11 cellular contexts compared by ENCODE assay signal in genomic region chr22:38413085-38414008, GRCh38. TPM values are rescaled to one million over a fixed set of nuclear protein-coding genes. Genes with fewer than 3 reads are reported as not detected.
DNase-seq lines count a peak whose midpoint lies in the region; ATAC-seq and TF ChIP-seq lines count a peak whose summit lies in the region.
"Had no signal": no experiment of that assay in that cellular context is flagged by ENCODE, and none has a peak within 500 bp of the region (broad histone marks: within the 10 kb centered on the region; RNA-seq: fewer than 3 reads in every experiment).

No MANE protein-coding gene starts in this region.

- ATAC-seq in CD8-positive, alpha-beta T cell, result peak; percentile 11
- ATAC-seq in GM21576 (IDR thresholded peaks at IDR 0.05; ENCODE audit: unreplicated experiment) (no peak), GM19397 (IDR thresholded peaks at IDR 0.05; ENCODE audit: unreplicated experiment) (no peak)

- TF ChIP-seq CTCF in CD8-positive, alpha-beta T cell (IDR thresholded peaks at IDR 0.05), result no peak
- TF ChIP-seq CTCF in esophagus squamous epithelium (IDR thresholded peaks at IDR 0.05) (no peak), ovary (IDR thresholded peaks at IDR 0.05) (no peak)

- TF ChIP-seq POLR2A in esophagus squamous epithelium (IDR thresholded peaks at IDR 0.05) (no peak), ovary (IDR thresholded peaks at IDR 0.05) (no peak)

- H3K4me1 Mint-ChIP-seq in CD8-positive, alpha-beta T cell (ENCODE audit: low read depth), result no peaks in the 10 kb centered on the region

- peak in 2 of 7 experiments; percentile 9 to 45 for DNase-seq in CD8-positive, alpha-beta T cell
- DNase-seq in NCI-H345 (lab: John Stamatoyannopoulos, UW) (peak; percentile 75), esophagus squamous epithelium (lab: John Stamatoyannopoulos, UW) (no peak), ovary (peak in 2 of 5 donors; percentile 49 to 55), midbrain (lab: John Stamatoyannopoulos, UW) (no peak), NCI-H2029 (lab: John Stamatoyannopoulos, UW) (no peak)
- DNase-seq: NCI-H187 treated with DMSO at 0.1 percent for 48 hours had no signal

- H3K27me3 ChIP-seq in CD8-positive, alpha-beta T cell (ENCODE audit: insufficient read depth, low read length), result no peaks in the 10 kb centered on the region
- H3K27me3 ChIP-seq in esophagus squamous epithelium, result peaks cover 0 to 8% (median 0%) of the 10 kb centered on the region in 4 donors
- H3K27me3 ChIP-seq in ovary, result no peaks in the 10 kb centered on the region

- peaks cover 8% of the 10 kb centered on the region for H3K4me1 ChIP-seq in CD8-positive, alpha-beta T cell (ENCODE audit: insufficient read depth, low read length)
- H3K4me1 ChIP-seq in esophagus squamous epithelium, result peaks cover 9 to 14% (median 11%) of the 10 kb centered on the region in 3 donors
- H3K4me1 ChIP-seq in ovary (ENCODE audit: insufficient read depth), result peaks cover 5% of the 10 kb centered on the region

- TF ChIP-seq EP300 in ovary (IDR thresholded peaks at IDR 0.05), result no peak

- H3K36me3 Mint-ChIP-seq in CD8-positive, alpha-beta T cell, result no peaks in the 10 kb centered on the region
- H3K36me3 Mint-ChIP-seq: activated naive CD8-positive, alpha-beta T cell had no signal

- CTCF ChIA-PET in CD8-positive, alpha-beta T cell (lab: Charles Lee), result interaction anchor here (0.6 to 1.4 kb wide), 4 partner anchors 8 to 159 kb away, joined by 4 to 5 read pairs (median 4); no protein-coding TSS in a partner anchor

- no peak overlapping the region for H3K4me3 Mint-ChIP-seq in CD8-positive, alpha-beta T cell
- H3K4me3 Mint-ChIP-seq: activated naive CD8-positive, alpha-beta T cell; nephron progenitor cell had no signal

- H3K27ac ChIP-seq in CD8-positive, alpha-beta T cell (ENCODE audit: low read depth, low read length), result no peak overlapping the region
- H3K27ac ChIP-seq in esophagus squamous epithelium, result no peak overlapping the region
- no peak overlapping the region for H3K27ac ChIP-seq in ovary

- intact Hi-C loops in CD8-positive, alpha-beta T cell (cut with DNase I, micrococcal nuclease), result loop anchor here in 1 of 2 experiments (1.0 to 5.0 kb wide), 2 partner anchors 99 to 159 kb away; no protein-coding TSS in a partner anchor
- intact Hi-C loops in esophagus squamous epithelium (cut with DNase I) (no loop called here), ovary (cut with DNase I) (no loop called here)

- H3K9me3 Mint-ChIP-seq in CD8-positive, alpha-beta T cell, result no peaks in the 10 kb centered on the region

- H3K4me3 ChIP-seq in CD8-positive, alpha-beta T cell (ENCODE audit: low read depth, low read length), result no peak overlapping the region
- H3K4me3 ChIP-seq in esophagus squamous epithelium (peak overlapping the region in 3 of 4 donors; percentile 10 to 41 (median 27)), ovary (peak overlapping the region; percentile 2)

- H3K27ac Mint-ChIP-seq in CD8-positive, alpha-beta T cell, result no peak overlapping the region
- H3K27ac Mint-ChIP-seq: activated naive CD8-positive, alpha-beta T cell; nephron progenitor cell had no signal

- POLR2A ChIA-PET in CD8-positive, alpha-beta T cell (lab: Charles Lee), result no interaction called here

- H3K9me3 ChIP-seq in CD8-positive, alpha-beta T cell (ENCODE audit: low read length), result no peaks in the 10 kb centered on the region
- H3K9me3 ChIP-seq in esophagus squamous epithelium (no peaks in the 10 kb centered on the region), ovary (no peaks in the 10 kb centered on the region)

- WGBS in esophagus squamous epithelium, 2 donors, result 41 to 72% methylated on average over 7 to 10 of the region's 20 CpGs
- WGBS in ovary, 3 donors, result 22 to 34% (median 31%) methylated on average over 18 to 20 of the region's 20 CpGs

- H3K36me3 ChIP-seq in CD8-positive, alpha-beta T cell (ENCODE audit: insufficient read depth, low read length), result no peaks in the 10 kb centered on the region
- H3K36me3 ChIP-seq in esophagus squamous epithelium (no peaks in the 10 kb centered on the region), ovary (no peaks in the 10 kb centered on the region)

- H3K27me3 Mint-ChIP-seq in CD8-positive, alpha-beta T cell (ENCODE audit: low read depth), result peaks cover 5% of the 10 kb centered on the region
- H3K27me3 Mint-ChIP-seq: activated naive CD8-positive, alpha-beta T cell had no signal

RNA-seq across cellular contexts. Expression of gene KCNJ4, which starts 41.7 kb away (rescaled TPM):
- not detected for total RNA-seq in CD8-positive, alpha-beta T cell
- not detected for total RNA-seq in esophagus squamous epithelium
- total RNA-seq in ovary, result under 1 TPM in 1 of 7 donors, not detected in 6; 0.62 TPM
- polyA plus RNA-seq in ovary, result under 1 TPM in 1 of 2 donors, not detected in 1; 0.02 TPM

RNA-seq across cellular contexts. Expression of gene KDELR3, which starts 54.5 kb away (rescaled TPM):
- total RNA-seq in CD8-positive, alpha-beta T cell, result not detected
- total RNA-seq in esophagus squamous epithelium (1 to 10 TPM; 1.1 to 9.6 (median 1.9) TPM), ovary (1 to 10 TPM in 6 of 7 donors, under 1 TPM in 1; 0.81 to 8.3 (median 2.3) TPM)
- polyA plus RNA-seq in ovary, result 10 to 100 TPM in 1 of 2 donors, 1 to 10 TPM in 1; 2.4 to 26.9 TPM
